23 cellular contexts compared by ENCODE assay signal in genomic region chr3:36511761-36512496, GRCh38.
"Had no signal": no experiment of that assay in that cellular context is flagged by ENCODE, and none has a peak within 500 bp of the region (broad histone marks: within the 10 kb centered on the region; RNA-seq: fewer than 3 reads in every experiment).

No MANE protein-coding gene starts in this region.

- H3K4me3 ChIP-seq: gastrocnemius medialis, lung, mucosa of descending colon, prostate gland, right atrium auricular region, sigmoid colon, thoracic aorta, tibial nerve, upper lobe of right lung, vagina had no signal

- H3K4me3 Mint-ChIP-seq: effector memory CD8-positive, alpha-beta T cell; memory B cell; naive B cell; natural killer cell treated with Interleukin-12 subunit alpha and Interleukin-12 subunit beta and Interleukin-15 and Interleukin-18, amount 100 ng/mL, for 72 hours; stimulated activated naive B cell treated with anti-CD40 and anti-IgM and Interleukin-4, amounts not matched to agents 10 μg/mL and 1 μg/mL and 100 μg/mL, for 72 hours; stimulated activated naive CD8-positive, alpha-beta T cell treated with anti-CD3 and anti-CD28 coated beads, Interleukin-15, Interleukin-2, amounts not matched to agents 100 ng/mL and 50 ng/mL, for 24 hours had no signal

- H3K9me3 ChIP-seq: gastrocnemius medialis, prostate gland, sigmoid colon, thoracic aorta, upper lobe of right lung, vagina had no signal

- H3K36me3 Mint-ChIP-seq: memory B cell; naive B cell; natural killer cell treated with Interleukin-12 subunit alpha and Interleukin-12 subunit beta and Interleukin-15 and Interleukin-18, amount 100 ng/mL, for 72 hours; stimulated activated naive B cell treated with anti-CD40 and anti-IgM and Interleukin-4, amounts not matched to agents 10 μg/mL and 1 μg/mL and 100 μg/mL, for 72 hours had no signal

- H3K27me3 ChIP-seq: gastrocnemius medialis, right atrium auricular region, sigmoid colon, tibial nerve, upper lobe of right lung, vagina had no signal

- H3K9me3 Mint-ChIP-seq: stimulated activated naive CD8-positive, alpha-beta T cell treated with anti-CD3 and anti-CD28 coated beads, Interleukin-15, Interleukin-2, amounts not matched to agents 100 ng/mL and 50 ng/mL, for 24 hours had no signal

- DNase-seq: cortex of kidney; effector memory CD8-positive, alpha-beta T cell; foreskin fibroblast; gastrocnemius medialis; head of caudate nucleus; mucosa of descending colon; naive B cell; nucleus accumbens; sigmoid colon; stimulated activated CD4-positive, alpha-beta T cell treated with anti-CD3 and anti-CD28 coated beads, Interleukin-2, amount 100 ng/mL, for 24 hours; stimulated activated CD4-positive, alpha-beta T cell treated with anti-CD3 and anti-CD28 coated beads, Interleukin-4, amount 100 ng/mL, for 24 hours; stimulated activated naive B cell treated with anti-CD40 and anti-IgM and Interleukin-4, amounts not matched to agents 10 μg/mL and 1 μg/mL and 100 μg/mL, for 72 hours; upper lobe of right lung had no signal

- H3K27me3 Mint-ChIP-seq: effector memory CD8-positive, alpha-beta T cell; natural killer cell treated with Interleukin-12 subunit alpha and Interleukin-12 subunit beta and Interleukin-15 and Interleukin-18, amount 100 ng/mL, for 72 hours; stimulated activated naive B cell treated with anti-CD40 and anti-IgM and Interleukin-4, amounts not matched to agents 10 μg/mL and 1 μg/mL and 100 μg/mL, for 72 hours had no signal

- H3K27ac Mint-ChIP-seq: effector memory CD8-positive, alpha-beta T cell; memory B cell; naive B cell; natural killer cell treated with Interleukin-12 subunit alpha and Interleukin-12 subunit beta and Interleukin-15 and Interleukin-18, amount 100 ng/mL, for 72 hours; stimulated activated naive B cell treated with anti-CD40 and anti-IgM and Interleukin-4, amounts not matched to agents 10 μg/mL and 1 μg/mL and 100 μg/mL, for 72 hours; stimulated activated naive CD8-positive, alpha-beta T cell treated with anti-CD3 and anti-CD28 coated beads, Interleukin-15, Interleukin-2, amounts not matched to agents 100 ng/mL and 50 ng/mL, for 24 hours had no signal

- ATAC-seq: effector memory CD8-positive, alpha-beta T cell; gastrocnemius medialis; left lobe of liver; mucosa of descending colon; natural killer cell treated with Interleukin-12 subunit alpha and Interleukin-12 subunit beta and Interleukin-15 and Interleukin-18, amount 100 ng/mL, for 72 hours; stimulated activated naive B cell treated with anti-CD40 and anti-IgM and Interleukin-4, amounts not matched to agents 10 μg/mL and 1 μg/mL and 100 μg/mL, for 72 hours; upper lobe of right lung had no signal

- H3K27ac ChIP-seq: gastrocnemius medialis, prostate gland, right atrium auricular region, thoracic aorta, tibial nerve, upper lobe of right lung, vagina had no signal

- H3K4me1 ChIP-seq: gastrocnemius medialis, prostate gland, right atrium auricular region, tibial nerve, upper lobe of right lung, vagina had no signal

- H3K4me1 Mint-ChIP-seq: memory B cell; naive B cell; stimulated activated naive B cell treated with anti-CD40 and anti-IgM and Interleukin-4, amounts not matched to agents 10 μg/mL and 1 μg/mL and 100 μg/mL, for 72 hours had no signal

- H3K36me3 ChIP-seq: gastrocnemius medialis, prostate gland, right atrium auricular region, tibial nerve, upper lobe of right lung, vagina had no signal
